ENCODE assay signal across 28 cellular contexts in the genomic region with DNA sequence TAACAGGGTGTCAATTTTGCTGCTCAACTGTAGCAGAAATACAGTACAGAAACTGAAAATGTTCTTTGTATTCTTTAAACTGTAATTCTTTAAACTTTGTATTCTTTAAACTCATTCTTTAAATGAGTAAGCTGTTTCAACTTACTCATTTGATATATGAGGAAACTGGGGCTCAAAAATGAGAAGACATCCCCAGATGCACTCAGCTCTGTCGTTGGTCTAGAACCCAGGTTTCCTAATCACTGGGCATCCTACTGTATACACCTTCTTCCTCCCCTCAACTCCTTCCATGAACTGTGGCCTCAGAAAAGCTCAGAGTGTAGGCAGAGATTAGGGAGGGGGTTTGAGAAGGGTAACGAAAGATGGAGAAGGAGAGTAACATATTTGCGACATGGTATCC.
DNase-seq lines count a peak whose midpoint lies in the region; ATAC-seq lines count a peak whose summit lies in the region.
"Had no signal": no experiment of that assay in that cellular context is flagged by ENCODE, and none has a peak within 500 bp of the region (broad histone marks: within the 10 kb centered on the region; RNA-seq: fewer than 3 reads in every experiment).

No MANE protein-coding gene starts in this region.

- H3K4me3 Mint-ChIP-seq in activated CD4-positive, alpha-beta T cell treated with anti-CD3 and anti-CD28 coated beads for 36 hours: no peak overlapping the region
- H3K4me3 Mint-ChIP-seq in activated T-cell treated with anti-CD3 and anti-CD28 coated beads, Interleukin-2, amount 50 U/mL, for 72 hours: no peak overlapping the region
- no peak overlapping the region for H3K4me3 Mint-ChIP-seq in activated T-cell treated with anti-CD3 and anti-CD28 coated beads, Interleukin-2, amount 50 U/mL, for 24 hours
- H3K4me3 Mint-ChIP-seq in stimulated activated effector memory CD8-positive, alpha-beta T cell treated with anti-CD3 and anti-CD28 coated beads, Interleukin-12 subunit alpha, Interleukin-12 subunit beta, amount 100 ng/mL, for 72 hours: no peak overlapping the region
- H3K4me3 Mint-ChIP-seq: B cell; CD14-positive monocyte; CD4-positive, alpha-beta memory T cell; CD4-positive, alpha-beta T cell; CD4-positive, CD25-positive, alpha-beta regulatory T cell; CD8-positive, alpha-beta memory T cell; CD8-positive, alpha-beta T cell had no signal

- H3K36me3 Mint-ChIP-seq in activated CD4-positive, alpha-beta T cell treated with anti-CD3 and anti-CD28 coated beads for 36 hours (ENCODE audit: low read depth): no peaks in the 10 kb centered on the region
- no peaks in the 10 kb centered on the region for H3K36me3 Mint-ChIP-seq in activated T-cell treated with anti-CD3 and anti-CD28 coated beads, Interleukin-2, amount 50 U/mL, for 72 hours (ENCODE audit: insufficient read depth in 2 of 2)
- no peaks in the 10 kb centered on the region for H3K36me3 Mint-ChIP-seq in activated T-cell treated with anti-CD3 and anti-CD28 coated beads, Interleukin-2, amount 50 U/mL, for 24 hours (ENCODE audit: low read depth)
- H3K36me3 Mint-ChIP-seq in stimulated activated effector memory CD8-positive, alpha-beta T cell treated with anti-CD3 and anti-CD28 coated beads, Interleukin-12 subunit alpha, Interleukin-12 subunit beta, amount 100 ng/mL, for 72 hours: no peaks in the 10 kb centered on the region
- H3K36me3 Mint-ChIP-seq: CD14-positive monocyte; CD4-positive, alpha-beta memory T cell; CD4-positive, CD25-positive, alpha-beta regulatory T cell; CD8-positive, alpha-beta memory T cell; CD8-positive, alpha-beta T cell had no signal

- peak; percentile 44 for ATAC-seq in activated CD4-positive, alpha-beta T cell treated with anti-CD3 and anti-CD28 coated beads for 36 hours
- ATAC-seq in activated T-cell treated with anti-CD3 and anti-CD28 coated beads, Interleukin-2, amount 50 U/mL, for 72 hours (replicated peaks in 1 of 2): peak; percentile 39 to 57
- ATAC-seq in stimulated activated effector memory CD8-positive, alpha-beta T cell treated with anti-CD3 and anti-CD28 coated beads, Interleukin-12 subunit alpha, Interleukin-12 subunit beta, amount 100 ng/mL, for 72 hours: peak; percentile 16
- no peak for ATAC-seq in HG03196 (IDR thresholded peaks at IDR 0.05; ENCODE audit: unreplicated experiment)
- ATAC-seq: CD8-positive, alpha-beta T cell had no signal

- H3K27me3 Mint-ChIP-seq in activated CD4-positive, alpha-beta T cell treated with anti-CD3 and anti-CD28 coated beads for 36 hours: peaks cover 9% of the 10 kb centered on the region
- peaks cover 47% of the 10 kb centered on the region for H3K27me3 Mint-ChIP-seq in activated T-cell treated with anti-CD3 and anti-CD28 coated beads, Interleukin-2, amount 50 U/mL, for 72 hours (ENCODE audit: low read depth)
- peaks cover 16% of the 10 kb centered on the region for H3K27me3 Mint-ChIP-seq in activated T-cell treated with anti-CD3 and anti-CD28 coated beads, Interleukin-2, amount 50 U/mL, for 24 hours

- H3K9me3 Mint-ChIP-seq in activated CD4-positive, alpha-beta T cell treated with anti-CD3 and anti-CD28 coated beads for 36 hours (ENCODE audit: low read depth): no peaks in the 10 kb centered on the region
- no peaks in the 10 kb centered on the region for H3K9me3 Mint-ChIP-seq in activated T-cell treated with anti-CD3 and anti-CD28 coated beads, Interleukin-2, amount 50 U/mL, for 72 hours
- H3K9me3 Mint-ChIP-seq in activated T-cell treated with anti-CD3 and anti-CD28 coated beads, Interleukin-2, amount 50 U/mL, for 24 hours: no peaks in the 10 kb centered on the region
- no peaks in the 10 kb centered on the region for H3K9me3 Mint-ChIP-seq in stimulated activated effector memory CD8-positive, alpha-beta T cell treated with anti-CD3 and anti-CD28 coated beads, Interleukin-12 subunit alpha, Interleukin-12 subunit beta, amount 100 ng/mL, for 72 hours
- H3K9me3 Mint-ChIP-seq: CD4-positive, alpha-beta T cell; CD8-positive, alpha-beta memory T cell; CD8-positive, alpha-beta T cell had no signal

- no peak overlapping the region for H3K27ac Mint-ChIP-seq in activated CD4-positive, alpha-beta T cell treated with anti-CD3 and anti-CD28 coated beads for 36 hours
- H3K27ac Mint-ChIP-seq in activated T-cell treated with anti-CD3 and anti-CD28 coated beads, Interleukin-2, amount 50 U/mL, for 72 hours: no peak overlapping the region
- no peak overlapping the region for H3K27ac Mint-ChIP-seq in activated T-cell treated with anti-CD3 and anti-CD28 coated beads, Interleukin-2, amount 50 U/mL, for 24 hours
- no peak overlapping the region for H3K27ac Mint-ChIP-seq in stimulated activated effector memory CD8-positive, alpha-beta T cell treated with anti-CD3 and anti-CD28 coated beads, Interleukin-12 subunit alpha, Interleukin-12 subunit beta, amount 100 ng/mL, for 72 hours
- H3K27ac Mint-ChIP-seq: B cell; CD14-positive monocyte; CD4-positive, alpha-beta memory T cell; CD4-positive, alpha-beta T cell; CD4-positive, CD25-positive, alpha-beta regulatory T cell; CD8-positive, alpha-beta memory T cell; CD8-positive, alpha-beta T cell had no signal

- intact Hi-C loops in activated CD4-positive, alpha-beta T cell treated with anti-CD3 and anti-CD28 coated beads for 36 hours (cut with DNase I, micrococcal nuclease): no loop called here

- POLR2A ChIA-PET in activated CD4-positive, alpha-beta T cell treated with anti-CD3 and anti-CD28 coated beads for 36 hours (lab: Charles Lee): interaction anchor here (0.6 kb wide), 1 partner anchor 16 kb away, joined by 8 read pairs; no protein-coding TSS in a partner anchor

- DNase-seq in activated CD4-positive, alpha-beta T cell treated with anti-CD3 and anti-CD28 coated beads for 36 hours: no peak
- DNase-seq in activated CD4-positive, alpha-beta T cell treated with anti-CD3 and anti-CD28 coated beads for 4 hours: no peak
- DNase-seq in activated T-cell treated with anti-CD3 and anti-CD28 coated beads, Interleukin-2, amount 50 U/mL, for 72 hours: no peak
- no peak for DNase-seq in activated T-cell treated with anti-CD3 and anti-CD28 coated beads, Interleukin-2, amount 50 U/mL, for 24 hours
- no peak for DNase-seq in stimulated activated effector memory CD8-positive, alpha-beta T cell treated with anti-CD3 and anti-CD28 coated beads, Interleukin-12 subunit alpha, Interleukin-12 subunit beta, amount 100 ng/mL, for 72 hours (ENCODE audit: low spot score in 2 of 2)
- DNase-seq: 8988T; ACHN; AML-193; BE2C; C1 segment of cervical spinal cord; Caco-2; Calu3; CD4-positive, alpha-beta memory T cell; CD4-positive, alpha-beta T cell; CD4-positive, CD25-positive, alpha-beta regulatory T cell; CD8-positive, alpha-beta memory T cell; CD8-positive, alpha-beta T cell; COR-L47; DMS 273 treated with DMSO at 0.1 percent for 48 hours; DMS153; DMS53; DMS79; DMS79 treated with DMSO at 0.1 percent for 48 hours; DND-41; EL had no signal

- no peaks in the 10 kb centered on the region for H3K4me1 Mint-ChIP-seq in activated CD4-positive, alpha-beta T cell treated with anti-CD3 and anti-CD28 coated beads for 36 hours
- no peaks in the 10 kb centered on the region for H3K4me1 Mint-ChIP-seq in activated T-cell treated with anti-CD3 and anti-CD28 coated beads, Interleukin-2, amount 50 U/mL, for 72 hours (ENCODE audit: low read depth)
- no peaks in the 10 kb centered on the region for H3K4me1 Mint-ChIP-seq in activated T-cell treated with anti-CD3 and anti-CD28 coated beads, Interleukin-2, amount 50 U/mL, for 24 hours (ENCODE audit: low read depth)
- no peaks in the 10 kb centered on the region for H3K4me1 Mint-ChIP-seq in stimulated activated effector memory CD8-positive, alpha-beta T cell treated with anti-CD3 and anti-CD28 coated beads, Interleukin-12 subunit alpha, Interleukin-12 subunit beta, amount 100 ng/mL, for 72 hours
- H3K4me1 Mint-ChIP-seq: B cell; CD14-positive monocyte; CD8-positive, alpha-beta memory T cell had no signal

- CTCF ChIA-PET in activated CD4-positive, alpha-beta T cell treated with anti-CD3 and anti-CD28 coated beads for 36 hours (lab: Charles Lee): interaction anchor here (0.6 to 1.0 kb wide), 3 partner anchors 44 to 297 kb away, joined by 3 read pairs; no protein-coding TSS in a partner anchor
